In the genomic region with DNA sequence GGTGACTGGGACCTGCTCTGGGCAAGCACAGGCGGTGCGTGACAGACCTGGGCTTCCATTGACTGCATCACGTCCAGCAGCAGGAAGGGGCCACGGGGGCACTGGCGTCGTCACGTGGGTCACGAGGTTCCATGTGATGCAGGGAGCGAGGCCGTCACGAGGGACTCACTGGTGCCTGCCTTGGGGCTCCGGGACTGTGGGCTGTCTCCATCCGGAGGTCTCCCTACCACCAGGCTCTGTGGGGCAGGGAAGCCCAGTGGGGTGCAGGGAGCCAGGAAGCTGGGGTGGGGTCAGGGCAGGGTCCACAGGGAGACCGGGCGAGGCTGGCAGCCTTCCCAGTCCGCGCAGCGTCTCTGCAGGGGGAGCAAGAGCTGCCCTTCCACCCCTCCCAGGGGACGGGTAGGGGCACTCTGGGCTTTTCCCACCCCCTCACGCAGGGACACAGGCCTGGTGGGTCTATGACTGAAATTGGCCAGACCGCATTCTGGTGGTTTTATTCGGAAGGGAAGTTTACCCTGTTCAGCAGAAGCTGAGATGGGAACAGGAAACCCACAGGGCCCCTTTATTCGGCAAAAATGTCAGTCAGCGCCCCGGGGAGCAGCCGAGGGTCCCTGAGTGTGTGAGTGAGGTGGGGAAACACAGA, we compare ENCODE assay signal across 8 cellular contexts. TPM values are rescaled to one million over a fixed set of nuclear protein-coding genes. Genes with fewer than 3 reads are reported as not detected.
A peak's percentile ranks its signal among the peaks of the same experiment; 100 is the strongest.
DNase-seq lines count a peak whose midpoint lies in the region; ATAC-seq and TF ChIP-seq lines count a peak whose summit lies in the region.

No MANE protein-coding gene starts in this region.

- H3K27me3 Mint-ChIP-seq in CD8-positive, alpha-beta T cell (ENCODE audit: low read depth): no peaks in the 10 kb centered on the region
- no peaks in the 10 kb centered on the region for H3K27me3 Mint-ChIP-seq in osteocyte (ENCODE audit: unreplicated experiment)

- H3K4me1 ChIP-seq in CD8-positive, alpha-beta T cell (ENCODE audit: insufficient read depth, low read length): peaks cover 37% of the 10 kb centered on the region
- peaks cover 11 to 20% of the 10 kb centered on the region in 2 donors for H3K4me1 ChIP-seq in esophagus (ENCODE audit: control insufficient read depth in 2 of 2, insufficient read depth in 2 of 2, low read length in 1 of 2)
- H3K4me1 ChIP-seq in urinary bladder (ENCODE audit: insufficient read depth): no peaks in the 10 kb centered on the region

- peak overlapping the region; percentile 89 for H3K27ac ChIP-seq in CD8-positive, alpha-beta T cell (ENCODE audit: low read depth, low read length)
- H3K27ac ChIP-seq in esophagus (ENCODE audit: low read depth in 2 of 2, low read length in 1 of 2) (peak overlapping the region; percentile 88 to 94), urinary bladder (ENCODE audit: low read depth) (peak overlapping the region; percentile 94)

- H3K36me3 Mint-ChIP-seq in CD8-positive, alpha-beta T cell: peaks cover 21% of the 10 kb centered on the region
- no peaks in the 10 kb centered on the region for H3K36me3 Mint-ChIP-seq in osteocyte (ENCODE audit: unreplicated experiment)

- peak overlapping the region; percentile 99 for H3K4me3 Mint-ChIP-seq in CD8-positive, alpha-beta T cell
- H3K4me3 Mint-ChIP-seq in osteocyte (ENCODE audit: unreplicated experiment): peak overlapping the region; percentile 66

- H3K4me3 ChIP-seq in CD8-positive, alpha-beta T cell (ENCODE audit: low read depth, low read length): peak overlapping the region; percentile 99
- peak overlapping the region; percentile 76 to 82 for H3K4me3 ChIP-seq in esophagus (ENCODE audit: low read depth in 1 of 2, low read length in 2 of 2)
- H3K4me3 ChIP-seq in urinary bladder (ENCODE audit: low read depth, low read length): peak overlapping the region; percentile 57

- peak; percentile 47 for ATAC-seq in CD8-positive, alpha-beta T cell
- peak; percentile 27 for ATAC-seq in GM21367 (IDR thresholded peaks at IDR 0.05; ENCODE audit: unreplicated experiment)

- POLR2A ChIA-PET in CD8-positive, alpha-beta T cell (lab: Charles Lee): interaction anchor here (0.6 to 5.0 kb wide), 14 partner anchors 9 to 441 kb away, joined by 3 to 98 read pairs (median 6); a partner anchor contains a TSS

- CTCF ChIA-PET in CD8-positive, alpha-beta T cell (lab: Charles Lee): interaction anchor here (0.7 to 3.9 kb wide), 16 partner anchors 8 to 284 kb away, joined by 3 to 28 read pairs (median 4); no protein-coding TSS in a partner anchor

- H3K9me3 Mint-ChIP-seq in CD8-positive, alpha-beta T cell: no peaks in the 10 kb centered on the region
- H3K9me3 Mint-ChIP-seq in osteocyte (ENCODE audit: unreplicated experiment): no peaks in the 10 kb centered on the region

- peak; percentile 55 to 79 (median 65) for DNase-seq in CD8-positive, alpha-beta T cell
- DNase-seq in MV-4-11 (lab: John Stamatoyannopoulos, UW): peak; percentile 84
- DNase-seq in activated CD8-positive, alpha-beta memory T cell treated with anti-CD3 and anti-CD28 coated beads for 48 hours (ENCODE audit: low read depth in 2 of 3, low spot score in 2 of 3): peak; percentile 57 to 76 (median 72)
- no peak for DNase-seq in osteocyte (ENCODE audit: extremely low spot score, unreplicated experiment)
- no peak for DNase-seq in dedifferentiated amniotic fluid mesenchymal stem cell (ENCODE audit: extremely low spot score)

- H3K27me3 ChIP-seq in CD8-positive, alpha-beta T cell (ENCODE audit: insufficient read depth, low read length): no peaks in the 10 kb centered on the region
- H3K27me3 ChIP-seq in esophagus (ENCODE audit: control insufficient read depth in 1 of 2, insufficient read depth in 2 of 2, low read length in 2 of 2): no peaks in the 10 kb centered on the region

- peak overlapping the region; percentile 99 for H3K27ac Mint-ChIP-seq in CD8-positive, alpha-beta T cell
- peak overlapping the region; percentile 90 for H3K27ac Mint-ChIP-seq in osteocyte (ENCODE audit: unreplicated experiment)

- H3K36me3 ChIP-seq in CD8-positive, alpha-beta T cell (ENCODE audit: insufficient read depth, low read length): peaks cover 13% of the 10 kb centered on the region
- H3K36me3 ChIP-seq in esophagus (ENCODE audit: control insufficient read depth in 2 of 2, insufficient read depth in 2 of 2, low read length in 1 of 2) (peaks cover 3 to 19% of the 10 kb centered on the region in 2 donors), urinary bladder (ENCODE audit: insufficient read depth) (no peaks in the 10 kb centered on the region)

- H3K9me3 ChIP-seq in CD8-positive, alpha-beta T cell (ENCODE audit: low read length): no peaks in the 10 kb centered on the region
- H3K9me3 ChIP-seq in esophagus (ENCODE audit: control insufficient read depth in 2 of 2, insufficient read depth in 1 of 2, low read depth in 1 of 2, low read length in 1 of 2): no peaks in the 10 kb centered on the region

- no peak for TF ChIP-seq CTCF in CD8-positive, alpha-beta T cell (IDR thresholded peaks at IDR 0.05)
- no peak for TF ChIP-seq CTCF in osteocyte (IDR thresholded peaks at IDR 0.05)

- peaks cover 40% of the 10 kb centered on the region for H3K4me1 Mint-ChIP-seq in CD8-positive, alpha-beta T cell (ENCODE audit: low read depth)
- H3K4me1 Mint-ChIP-seq in osteocyte (ENCODE audit: unreplicated experiment): peaks cover 22% of the 10 kb centered on the region

- WGBS in esophagus, 2 donors: 2 to 10% methylated on average over 23 to 26 of the region's 26 CpGs
- WGBS in urinary bladder: 13% methylated on average over 26 of the region's 26 CpGs

- intact Hi-C loops in CD8-positive, alpha-beta T cell (cut with DNase I, micrococcal nuclease): loop anchor here (1.0 to 10.0 kb wide), 9 partner anchors 7 to 501 kb away; a partner anchor contains a TSS

RNA-seq across cellular contexts. Expression of a gene that starts 0.4 kb away (rescaled TPM):
- 100 to 1,000 TPM; 158 to 160 TPM for total RNA-seq in CD8-positive, alpha-beta T cell
- polyA plus RNA-seq in esophagus (10 to 100 TPM; 34.1 to 57.5 TPM), urinary bladder (75.5 TPM)
- total RNA-seq in osteocyte (6.5 TPM in 2 replicates), urinary bladder (19.2 TPM)

RNA-seq across cellular contexts. Expression of a gene that starts 25.7 kb away (rescaled TPM):
- not detected for total RNA-seq in CD8-positive, alpha-beta T cell
- polyA plus RNA-seq in esophagus (1 to 10 TPM in 1 of 2 donors, under 1 TPM in 1; 0.71 to 1.5 TPM), urinary bladder (0.42 TPM)
- total RNA-seq in osteocyte (0.29 TPM in 1 of 2 replicates, not detected in the other), urinary bladder (2.5 TPM)

RNA-seq across cellular contexts. Expression of a gene that starts 29.4 kb away (rescaled TPM):
- 10 to 100 TPM; 44.1 to 44.8 TPM for total RNA-seq in CD8-positive, alpha-beta T cell
- polyA plus RNA-seq in esophagus (10 to 100 TPM; 10.1 to 15.4 TPM), urinary bladder (28.6 TPM)
- total RNA-seq in osteocyte (34.1 and 34.4 TPM in 2 replicates), urinary bladder (19.2 TPM)

RNA-seq across cellular contexts. Expression of a gene that starts 30.8 kb away (rescaled TPM):
- 10 to 100 TPM; 13.5 to 15.9 TPM for total RNA-seq in CD8-positive, alpha-beta T cell
- polyA plus RNA-seq in esophagus (10 to 100 TPM; 12.2 to 16.3 TPM), urinary bladder (25.0 TPM)
- total RNA-seq in osteocyte (24.0 and 24.8 TPM in 2 replicates), urinary bladder (8.9 TPM)

Comparison
In these comparisons a context has a peak if more than half of its experiments do, and no peak if none do; other contexts are left out.
1. DNase-seq: peak in CD8-positive, alpha-beta T cell (7 of 7), MV-4-11 (single experiment) and activated CD8-positive, alpha-beta memory T cell treated with anti-CD3 and anti-CD28 coated beads for 48 hours (3 of 3); none in osteocyte (single experiment) and dedifferentiated amniotic fluid mesenchymal stem cell (single experiment).
2. Peak in every context shown above with its lines, with median percentiles within 50 percentile points of each other: H3K27ac ChIP-seq and H3K4me3 ChIP-seq.